8 cellular contexts compared by ENCODE assay signal in genomic region chr12:112126000-112126431, GRCh38. TPM values are rescaled to one million over a fixed set of nuclear protein-coding genes. Genes with fewer than 3 reads are reported as not detected.
A peak's percentile ranks its signal among the peaks of the same experiment; 100 is the strongest.
DNase-seq lines count a peak whose midpoint lies in the region; ATAC-seq and TF ChIP-seq lines count a peak whose summit lies in the region.

No MANE protein-coding gene starts in this region.

- H3K36me3 Mint-ChIP-seq in naive B cell, result no peaks in the 10 kb centered on the region

- H3K27me3 ChIP-seq in colonic mucosa, result no peaks in the 10 kb centered on the region

- peak overlapping the region; percentile 75 to 98 (median 91) for H3K4me3 Mint-ChIP-seq in naive B cell

- peaks cover 13% of the 10 kb centered on the region for H3K4me1 ChIP-seq in colonic mucosa

- peaks cover under 1 to 4% (median under 1%) of the 10 kb centered on the region in 3 donors for H3K27me3 Mint-ChIP-seq in naive B cell

- peak overlapping the region; percentile 89 to 96 for H3K9ac ChIP-seq in colonic mucosa (ENCODE audit: low read depth in 2 of 2, low read length in 2 of 2)

- ATAC-seq in naive B cell (ENCODE audit: low read depth in 2 of 2) (no peak), HG02642 (IDR thresholded peaks at IDR 0.05; ENCODE audit: poor library complexity, unreplicated experiment) (no peak), GM18861 (IDR thresholded peaks at IDR 0.05; ENCODE audit: unreplicated experiment) (no peak), HG03135 (IDR thresholded peaks at IDR 0.05; ENCODE audit: unreplicated experiment) (no peak)

- no peak for TF ChIP-seq CTCF in colonic mucosa (IDR thresholded peaks at IDR 0.05)

- no peaks in the 10 kb centered on the region for H3K9me3 Mint-ChIP-seq in naive B cell

- H3K9me3 ChIP-seq in KOPT-K1 (ENCODE audit: insufficient read depth, low read length, poor library complexity, severe bottlenecking), result no peaks in the 10 kb centered on the region
- no peaks in the 10 kb centered on the region for H3K9me3 ChIP-seq in colonic mucosa

- H3K27ac ChIP-seq in KOPT-K1 (ENCODE audit: low read depth, low read length, poor library complexity, severe bottlenecking) (peak overlapping the region; percentile 81), colonic mucosa (peak overlapping the region; percentile 90)

- peaks cover 18 to 45% (median 32%) of the 10 kb centered on the region in 3 donors for H3K4me1 Mint-ChIP-seq in naive B cell

- H3K4me3 ChIP-seq in colonic mucosa, result peak overlapping the region; percentile 85

- intact Hi-C loops in colonic mucosa (cut with DNase I), result no loop called here

- DNase-seq in CD1c-positive myeloid dendritic cell (ENCODE audit: extremely low spot score) (peak; percentile 28), colonic mucosa (no peak), naive B cell (no peak), RKO (ENCODE audit: low spot score) (no peak)

- peak overlapping the region; percentile 44 to 97 (median 72) for H3K27ac Mint-ChIP-seq in naive B cell

- peaks cover under 1% of the 10 kb centered on the region; the same call in 1 of the 2 replicates for H3K36me3 ChIP-seq in KOPT-K1 (ENCODE audit: insufficient read depth, low read length)
- H3K36me3 ChIP-seq in colonic mucosa, result no peaks in the 10 kb centered on the region

RNA-seq across cellular contexts. Expression of gene TRAFD1, which starts 0.7 kb away (rescaled TPM):
- 10 to 100 TPM; 22.8 to 37.2 TPM for total RNA-seq in colonic mucosa
- polyA plus RNA-seq in naive B cell (ENCODE audit: low read depth in 6 of 6), result 10 to 100 TPM; 55.6 to 83.2 (median 80.2) TPM

RNA-seq across cellular contexts. Expression of gene NAA25, which starts 17.4 kb away (rescaled TPM):
- 10 to 100 TPM; 14.3 to 19.7 TPM for total RNA-seq in colonic mucosa
- polyA plus RNA-seq in naive B cell (ENCODE audit: low read depth in 6 of 6), result 10 to 100 TPM in 3 of 6 donors, 1 to 10 TPM in 3; 8.8 to 16.8 (median 10.2) TPM
